24 cellular contexts compared by ENCODE assay signal in the genomic region with DNA sequence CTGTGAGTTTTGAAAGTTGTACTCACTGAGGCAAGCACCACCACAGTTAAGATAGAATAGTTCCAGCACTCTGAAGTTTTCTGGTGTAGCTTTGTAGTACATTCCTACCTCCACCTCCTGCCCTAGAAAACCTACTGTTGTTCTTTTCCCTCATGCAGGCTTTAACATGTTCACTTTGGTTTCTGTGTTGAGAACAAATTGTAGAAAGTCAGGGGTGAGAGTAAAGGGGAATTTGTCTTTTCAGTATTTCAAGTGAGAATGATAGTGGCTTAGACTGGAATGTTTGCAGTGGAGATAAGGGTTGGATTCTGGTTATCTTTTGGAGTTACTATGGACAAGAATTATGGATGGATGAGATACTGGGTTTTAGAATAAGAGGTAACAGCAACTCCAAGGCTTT.
DNase-seq lines count a peak whose midpoint lies in the region; ATAC-seq and TF ChIP-seq lines count a peak whose summit lies in the region.
"Had no signal": no experiment of that assay in that cellular context is flagged by ENCODE, and none has a peak within 500 bp of the region (broad histone marks: within the 10 kb centered on the region; RNA-seq: fewer than 3 reads in every experiment).

No MANE protein-coding gene starts in this region.

- H3K4me1 Mint-ChIP-seq in Caco-2 (ENCODE audit: low read depth, unreplicated experiment): peaks cover 29% of the 10 kb centered on the region
- H3K4me1 Mint-ChIP-seq in WTC11: peaks cover 33% of the 10 kb centered on the region
- no peaks in the 10 kb centered on the region for H3K4me1 Mint-ChIP-seq in neural crest cell

- ATAC-seq in WTC11 (no peak), HG03565 (IDR thresholded peaks at IDR 0.05; ENCODE audit: unreplicated experiment) (no peak)
- ATAC-seq: activated CD4-positive, CD25-positive, alpha-beta regulatory T cell treated with anti-CD3 and anti-CD28 coated beads, Interleukin-2, amount 50 U/mL, for 24 hours; left colon had no signal

- H3K4me3 ChIP-seq in Caco-2 (ENCODE audit: low read depth, low read length): no peak overlapping the region
- H3K4me3 ChIP-seq in esophagus squamous epithelium: no peak overlapping the region
- H3K4me3 ChIP-seq in WERI-Rb-1 (ENCODE audit: low read depth, low read length): no peak overlapping the region
- H3K4me3 ChIP-seq in lower leg skin (ENCODE audit: low read depth, poor library complexity, severe bottlenecking): no peak overlapping the region
- H3K4me3 ChIP-seq: skin epidermis, thyroid gland had no signal

- H3K27ac Mint-ChIP-seq in Caco-2 (ENCODE audit: unreplicated experiment) (peak overlapping the region; percentile 31), WTC11 (peak overlapping the region; percentile 78), neural crest cell (ENCODE audit: unreplicated experiment) (peak overlapping the region; percentile 32)
- H3K27ac Mint-ChIP-seq: activated naive CD4-positive, alpha-beta T cell treated with anti-CD3 and anti-CD28 coated beads for 36 hours; T-helper 2 cell treated with Interferon-gamma antibody and Interleukin-4, amounts not matched to agents 5 μg/mL and 100 μg/mL, for 36 hours had no signal

- H3K9me3 Mint-ChIP-seq in Caco-2 (ENCODE audit: unreplicated experiment) (no peaks in the 10 kb centered on the region), WTC11 (0 out of 2 replicates have a peak, but pooled peaks cover 5% of the 10 kb centered on the region), neural crest cell (peaks cover 4% of the 10 kb centered on the region)
- H3K9me3 Mint-ChIP-seq: activated naive CD4-positive, alpha-beta T cell treated with anti-CD3 and anti-CD28 coated beads for 36 hours; T-helper 2 cell treated with Interferon-gamma antibody and Interleukin-4, amounts not matched to agents 5 μg/mL and 100 μg/mL, for 36 hours had no signal

- peak overlapping the region in 3 of 4 donors; percentile 2 to 49 (median 31) for H3K27ac ChIP-seq in esophagus squamous epithelium
- no peak overlapping the region for H3K27ac ChIP-seq in WERI-Rb-1
- H3K27ac ChIP-seq: brain microvascular endothelial cell, KMS-11, thyroid gland had no signal

- H3K36me3 Mint-ChIP-seq in Caco-2 (ENCODE audit: insufficient read depth, unreplicated experiment) (peaks cover 57% of the 10 kb centered on the region), WTC11 (peaks cover 43% of the 10 kb centered on the region), neural crest cell (ENCODE audit: low read depth) (peaks cover 19% of the 10 kb centered on the region)

- H3K9me3 ChIP-seq in Caco-2 (no peaks in the 10 kb centered on the region), esophagus squamous epithelium (no peaks in the 10 kb centered on the region), WERI-Rb-1 (ENCODE audit: severe bottlenecking) (no peaks in the 10 kb centered on the region)
- H3K9me3 ChIP-seq: BE2C, thyroid gland had no signal

- no TSS peak for BruUV-seq in Caco-2 (replicated peaks; lab: Mats Ljungman, UMichigan)

- H3K4me3 Mint-ChIP-seq in Caco-2 (ENCODE audit: unreplicated experiment) (peak overlapping the region; percentile 13), WTC11 (no peak overlapping the region), neural crest cell (no peak overlapping the region)
- H3K4me3 Mint-ChIP-seq: activated naive CD4-positive, alpha-beta T cell treated with anti-CD3 and anti-CD28 coated beads for 36 hours; T-helper 2 cell treated with Interferon-gamma antibody and Interleukin-4, amounts not matched to agents 5 μg/mL and 100 μg/mL, for 36 hours had no signal

- TF ChIP-seq POLR2A in esophagus squamous epithelium (IDR thresholded peaks at IDR 0.05) (no peak), lower leg skin (IDR thresholded peaks at IDR 0.05) (no peak)

- POLR2A ChIA-PET in Caco-2 (lab: Charles Lee): no interaction called here
- POLR2A ChIA-PET in WTC11 (lab: Charles Lee): interaction anchor here (1.0 kb wide), 1 partner anchor 10 kb away, joined by 6 read pairs; no protein-coding TSS in a partner anchor
- POLR2A ChIA-PET in HEK293T (lab: Yijun Ruan, JAX): no interaction called here

- H3K36me3 ChIP-seq in Caco-2 (ENCODE audit: control insufficient read depth, insufficient read depth, low read length): no peaks in the 10 kb centered on the region; the same call in 1 of the 2 replicates
- peaks cover 0 to 46% (median 0%) of the 10 kb centered on the region in 3 donors for H3K36me3 ChIP-seq in esophagus squamous epithelium
- peaks cover 21% of the 10 kb centered on the region for H3K36me3 ChIP-seq in WERI-Rb-1
- H3K36me3 ChIP-seq: brain microvascular endothelial cell, thyroid gland had no signal

- no peaks in the 10 kb centered on the region for H3K27me3 ChIP-seq in Caco-2 (replicated peaks; ENCODE audit: control insufficient read depth, insufficient read depth, low read length)
- no peaks in the 10 kb centered on the region for H3K27me3 ChIP-seq in esophagus squamous epithelium
- H3K27me3 ChIP-seq in WERI-Rb-1 (ENCODE audit: insufficient read depth, low read depth, severe bottlenecking): no peaks in the 10 kb centered on the region
- H3K27me3 ChIP-seq: BE2C, brain microvascular endothelial cell, thyroid gland had no signal

- intact Hi-C loops in Caco-2 (cut with micrococcal nuclease; ENCODE audit: unreplicated experiment): loop anchor here (2.0 kb wide), 1 partner anchor 68 kb away; a partner anchor contains a TSS
- intact Hi-C loops in esophagus squamous epithelium (cut with DNase I): loop anchor here (10.0 kb wide), 1 partner anchor 138 kb away; no protein-coding TSS in a partner anchor
- intact Hi-C loops in lower leg skin (cut with DNase I; ENCODE audit: low total_unique reads): no loop called here

- CTCF ChIA-PET in Caco-2 (lab: Charles Lee) (no interaction called here), WTC11 (lab: Charles Lee) (no interaction called here), HEK293T (lab: Yijun Ruan, JAX) (no interaction called here)

- H3K27me3 Mint-ChIP-seq in Caco-2 (ENCODE audit: insufficient read depth, unreplicated experiment) (no peaks in the 10 kb centered on the region), WTC11 (ENCODE audit: low read depth) (no peaks in the 10 kb centered on the region), neural crest cell (ENCODE audit: low read depth) (no peaks in the 10 kb centered on the region)

- peak in 1 of 2 experiments; percentile 50 for DNase-seq in Caco-2
- no peak for DNase-seq in WTC11 (ENCODE audit: low spot score)
- DNase-seq in esophagus squamous epithelium (lab: John Stamatoyannopoulos, UW): no peak
- no peak for DNase-seq in neural crest cell (ENCODE audit: low read depth, low spot score)
- DNase-seq in WERI-Rb-1: no peak
- no peak for DNase-seq in lower leg skin (ENCODE audit: low spot score in 2 of 2)
- DNase-seq in HEK293T (ENCODE audit: extremely low spot score): no peak
- DNase-seq: activated naive CD4-positive, alpha-beta T cell treated with anti-CD3 and anti-CD28 coated beads for 36 hours; BE2C; brain microvascular endothelial cell; DMS153; left colon; NCI-H1092 treated with DMSO at 0.1 percent for 48 hours; NCI-H2107; NCI-H526; posterior cingulate gyrus; stimulated activated CD4-positive, alpha-beta T cell treated with anti-CD3 and anti-CD28 coated beads, Interleukin-4, amount 100 ng/mL, for 4 hours; stimulated activated CD8-positive, alpha-beta memory T cell treated with anti-CD3 and anti-CD28 coated beads, Interleukin-4, amount 100 ng/mL, for 48 hours; thyroid gland had no signal

- TF ChIP-seq CTCF in Caco-2 (IDR thresholded peaks at IDR 0.05; ENCODE audit: insufficient read depth in 1 of 2, low read depth in 1 of 2, low read length in 1 of 2, severe bottlenecking in 1 of 2, unreplicated experiment in 1 of 2) (no peak), WTC11 (IDR thresholded peaks at IDR 0.05) (no peak), esophagus squamous epithelium (IDR thresholded peaks at IDR 0.05) (no peak), neural crest cell (conservative IDR thresholded peaks at IDR 0.05) (no peak), WERI-Rb-1 (IDR thresholded peaks at IDR 0.05; ENCODE audit: low read depth, low read length) (no peak), lower leg skin (IDR thresholded peaks at IDR 0.05) (no peak)

- peaks cover 34% of the 10 kb centered on the region for H3K4me1 ChIP-seq in Caco-2
- H3K4me1 ChIP-seq in esophagus squamous epithelium: peaks cover 7 to 50% (median 21%) of the 10 kb centered on the region in 3 donors
- H3K4me1 ChIP-seq: BE2C had no signal

TF ChIP-seq in WTC11, 78 proteins besides CTCF, POLR2A, EP300 and RAD21 (continues in another document):
- TF ChIP-seq NR2C2 (CRISPR knock-in tag; IDR thresholded peaks at IDR 0.05): no peak

TF ChIP-seq in HEK293T, 16 proteins besides CTCF, POLR2A, EP300 and RAD21:
- TF ChIP-seq TARDBP (IDR thresholded peaks at IDR 0.05) (no peak), FOXK2 (IDR thresholded peaks at IDR 0.05) (no peak), CTBP1 (IDR thresholded peaks at IDR 0.05; ENCODE audit: borderline replicate concordance) (no peak), L3MBTL2 (conservative IDR thresholded peaks at IDR 0.05) (no peak), NFRKB (IDR thresholded peaks at IDR 0.05) (no peak), ARNT (IDR thresholded peaks at IDR 0.05) (no peak), SUZ12 (IDR thresholded peaks at IDR 0.05) (no peak), BHLHE40 (IDR thresholded peaks at IDR 0.05; ENCODE audit: borderline replicate concordance) (no peak), FOXA1 (IDR thresholded peaks at IDR 0.05) (no peak), FOXM1 (IDR thresholded peaks at IDR 0.05; ENCODE audit: borderline replicate concordance) (no peak), SP1 (IDR thresholded peaks at IDR 0.05) (no peak), LEF1 (IDR thresholded peaks at IDR 0.05; ENCODE audit: borderline replicate concordance) (no peak), HDGF (IDR thresholded peaks at IDR 0.05; ENCODE audit: borderline replicate concordance) (no peak), ELF4 (IDR thresholded peaks at IDR 0.05) (no peak)
- TF ChIP-seq, protein P1, sequence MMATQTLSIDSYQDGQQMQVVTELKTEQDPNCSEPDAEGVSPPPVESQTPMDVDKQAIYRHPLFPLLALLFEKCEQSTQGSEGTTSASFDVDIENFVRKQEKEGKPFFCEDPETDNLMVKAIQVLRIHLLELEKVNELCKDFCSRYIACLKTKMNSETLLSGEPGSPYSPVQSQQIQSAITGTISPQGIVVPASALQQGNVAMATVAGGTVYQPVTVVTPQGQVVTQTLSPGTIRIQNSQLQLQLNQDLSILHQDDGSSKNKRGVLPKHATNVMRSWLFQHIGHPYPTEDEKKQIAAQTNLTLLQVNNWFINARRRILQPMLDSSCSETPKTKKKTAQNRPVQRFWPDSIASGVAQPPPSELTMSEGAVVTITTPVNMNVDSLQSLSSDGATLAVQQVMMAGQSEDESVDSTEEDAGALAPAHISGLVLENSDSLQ (IDR thresholded peaks at IDR 0.05): no peak
